In the genomic region with DNA sequence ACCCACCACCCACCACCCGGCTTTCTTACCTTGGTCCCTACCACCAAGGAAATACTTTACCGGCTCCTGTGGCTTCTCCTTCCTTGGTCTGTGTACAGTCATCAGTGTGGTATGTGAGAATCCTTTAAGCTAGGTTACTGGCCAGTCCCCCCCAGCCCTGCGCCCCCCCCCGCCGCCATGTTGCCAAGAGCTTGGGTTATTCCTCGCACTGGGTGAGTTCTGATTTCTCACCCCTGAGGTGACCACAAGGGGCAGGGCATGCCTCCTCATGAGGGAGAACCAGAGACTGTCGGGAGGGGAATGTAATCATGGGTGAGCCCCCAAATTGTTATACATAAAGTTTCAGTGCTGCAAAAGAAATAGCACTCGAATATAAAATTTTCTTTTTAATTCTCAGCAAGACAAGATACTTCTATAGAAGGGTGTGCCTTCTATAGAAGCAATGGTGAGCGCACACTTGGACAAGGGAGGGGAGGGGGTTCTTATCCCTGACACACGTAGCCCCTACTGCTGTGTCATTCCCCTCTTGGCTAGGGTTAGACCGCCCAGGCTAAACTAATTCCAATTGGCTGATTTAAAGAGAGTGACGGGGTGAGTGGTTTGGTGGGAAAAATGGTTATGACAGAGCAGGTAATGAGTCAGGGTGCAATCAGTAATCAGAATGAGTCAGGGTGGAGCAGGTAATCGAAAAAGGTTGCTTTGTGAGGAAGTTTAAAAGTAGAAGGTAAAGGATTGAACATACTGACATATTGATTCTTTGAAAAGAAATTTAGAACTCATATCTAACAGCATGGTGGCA, we compare ENCODE assay signal across 16 cellular contexts.
DNase-seq lines count a peak whose midpoint lies in the region; ATAC-seq and TF ChIP-seq lines count a peak whose summit lies in the region.
"Had no signal": no experiment of that assay in that cellular context is flagged by ENCODE, and none has a peak within 500 bp of the region (broad histone marks: within the 10 kb centered on the region; RNA-seq: fewer than 3 reads in every experiment).

No MANE protein-coding gene starts in this region.

- H2AK5ac ChIP-seq in trophoblast cell (ENCODE audit: low read length) = no peak overlapping the region

- peak overlapping the region; percentile 82 for H3K27ac ChIP-seq in KMS-11
- no peak overlapping the region for H3K27ac ChIP-seq in brain microvascular endothelial cell
- no peak overlapping the region for H3K27ac ChIP-seq in trophoblast cell (ENCODE audit: low read depth, low read length)
- H3K27ac ChIP-seq in adrenal gland = no peak overlapping the region
- H3K27ac ChIP-seq: left ventricle myocardium inferior, spleen had no signal

- no peak overlapping the region for H3K14ac ChIP-seq in trophoblast cell (ENCODE audit: low read length)

- no peak overlapping the region for H2BK5ac ChIP-seq in trophoblast cell (ENCODE audit: low read depth, low read length, poor library complexity)

- H3K4me1 ChIP-seq in KMS-11 (ENCODE audit: low read depth, poor library complexity, severe bottlenecking) = peaks cover 38% of the 10 kb centered on the region
- H3K4me1 ChIP-seq in trophoblast cell (ENCODE audit: control insufficient read depth in 1 of 2, insufficient read depth in 2 of 2, low read length in 2 of 2) = peaks cover 0 to 7% of the 10 kb centered on the region in 2 experiments
- H3K4me1 ChIP-seq in adrenal gland (replicated peaks in 1 of 2) = peaks cover 15 to 40% of the 10 kb centered on the region in 2 donors

- no peak overlapping the region for H2BK120ac ChIP-seq in trophoblast cell (ENCODE audit: insufficient read depth, low read length, poor library complexity)

- H4K8ac ChIP-seq in trophoblast cell (ENCODE audit: low read depth, low read length) = no peak overlapping the region

- in situ Hi-C loops in brain microvascular endothelial cell (cut with HindIII; ENCODE audit: low pct_ligation_motif_present, low sequenced_read_pairs) = no loop called here

- H3K27ac Mint-ChIP-seq in activated naive CD4-positive, alpha-beta T cell treated with anti-CD3 and anti-CD28 coated beads for 36 hours = peak overlapping the region; percentile 68
- H3K27ac Mint-ChIP-seq in activated naive CD4-positive, alpha-beta T cell treated with anti-CD3 and anti-CD28 coated beads, Interleukin-2, amount 10 ng/mL, durations not matched to agents 7 days and 5 days = no peak overlapping the region

- H3K4me1 Mint-ChIP-seq in activated naive CD4-positive, alpha-beta T cell treated with anti-CD3 and anti-CD28 coated beads for 36 hours (ENCODE audit: low read depth) = peaks cover 55% of the 10 kb centered on the region
- peaks cover 22% of the 10 kb centered on the region for H3K4me1 Mint-ChIP-seq in activated naive CD4-positive, alpha-beta T cell treated with anti-CD3 and anti-CD28 coated beads, Interleukin-2, amount 10 ng/mL, durations not matched to agents 7 days and 5 days

- H3K4me2 ChIP-seq in KMS-11 (peak overlapping the region; percentile 84; the same call in 1 of the 2 replicates), trophoblast cell (ENCODE audit: low read length) (no peak overlapping the region)

- H3K4ac ChIP-seq in trophoblast cell (ENCODE audit: low read depth, low read length) = peak overlapping the region; percentile 27

- WGBS in trophoblast cell (ENCODE audit: extremely low coverage, insufficient coverage, insufficient read length) = no CpG with 5 or more reads among the region's 13 CpGs
- 92 to 99% (median 97%) methylated on average over 8 to 13 of the region's 13 CpGs for WGBS in adrenal gland, 4 donors

- peaks cover 11% of the 10 kb centered on the region for H3K36me3 Mint-ChIP-seq in activated naive CD4-positive, alpha-beta T cell treated with anti-CD3 and anti-CD28 coated beads for 36 hours (ENCODE audit: low read depth)
- peaks cover 18% of the 10 kb centered on the region for H3K36me3 Mint-ChIP-seq in activated naive CD4-positive, alpha-beta T cell treated with anti-CD3 and anti-CD28 coated beads, Interleukin-2, amount 10 ng/mL, durations not matched to agents 7 days and 5 days

- no peak overlapping the region for H3K18ac ChIP-seq in trophoblast cell (ENCODE audit: low read length)

- H3K27me3 Mint-ChIP-seq in activated naive CD4-positive, alpha-beta T cell treated with anti-CD3 and anti-CD28 coated beads for 36 hours (ENCODE audit: low read depth) = no peaks in the 10 kb centered on the region
- H3K27me3 Mint-ChIP-seq in activated naive CD4-positive, alpha-beta T cell treated with anti-CD3 and anti-CD28 coated beads, Interleukin-2, amount 10 ng/mL, durations not matched to agents 7 days and 5 days = no peaks in the 10 kb centered on the region

- TF ChIP-seq CTCF in KMS-11 (conservative IDR thresholded peaks at IDR 0.05; ENCODE audit: low read depth, low read length) = no peak
- no peak for TF ChIP-seq CTCF in brain microvascular endothelial cell (IDR thresholded peaks at IDR 0.05; ENCODE audit: low read depth, low read length, missing control alignments)
- no peak for TF ChIP-seq CTCF in adrenal gland (IDR thresholded peaks at IDR 0.05)

- no peak overlapping the region for H2BK12ac ChIP-seq in trophoblast cell (ENCODE audit: low read length)

- CTCF ChIA-PET in activated naive CD4-positive, alpha-beta T cell treated with anti-CD3 and anti-CD28 coated beads for 36 hours (lab: Charles Lee) = no interaction called here
- CTCF ChIA-PET in activated naive CD4-positive, alpha-beta T cell treated with anti-CD3 and anti-CD28 coated beads, Interleukin-2, amount 10 ng/mL, durations not matched to agents 7 days and 5 days (lab: Charles Lee) = no interaction called here

- H3K27me3 ChIP-seq in KMS-11 (ENCODE audit: insufficient read depth, low read depth) (no peaks in the 10 kb centered on the region), brain microvascular endothelial cell (replicated peaks) (no peaks in the 10 kb centered on the region), trophoblast cell (ENCODE audit: insufficient read depth, low read length) (no peaks in the 10 kb centered on the region), adrenal gland (no peaks in the 10 kb centered on the region)
- H3K27me3 ChIP-seq: spleen had no signal

- no peak overlapping the region for H3K4me3 Mint-ChIP-seq in activated naive CD4-positive, alpha-beta T cell treated with anti-CD3 and anti-CD28 coated beads for 36 hours
- H3K4me3 Mint-ChIP-seq in activated naive CD4-positive, alpha-beta T cell treated with anti-CD3 and anti-CD28 coated beads, Interleukin-2, amount 10 ng/mL, durations not matched to agents 7 days and 5 days = no peak overlapping the region

- intact Hi-C loops in activated naive CD4-positive, alpha-beta T cell treated with anti-CD3 and anti-CD28 coated beads for 36 hours (cut with micrococcal nuclease) = loop anchor here (10.0 kb wide), 1 partner anchor 179 kb away; no protein-coding TSS in a partner anchor
- intact Hi-C loops in adrenal gland (cut with DNase I) = no loop called here

- H3K9me3 ChIP-seq in trophoblast cell (ENCODE audit: insufficient read depth, low read depth, low read length) (no peaks in the 10 kb centered on the region), adrenal gland (replicated peaks in 1 of 3) (no peaks in the 10 kb centered on the region)

- no peak overlapping the region for H3K23ac ChIP-seq in trophoblast cell (ENCODE audit: low read length)

- H2AFZ ChIP-seq in KMS-11 (ENCODE audit: low read depth) (no peak overlapping the region), trophoblast cell (ENCODE audit: insufficient read depth, low read length, poor library complexity) (no peak overlapping the region)

- no peak overlapping the region for H4K91ac ChIP-seq in trophoblast cell (ENCODE audit: low read depth, low read length)

- H4K12ac ChIP-seq in trophoblast cell (ENCODE audit: low read depth, low read length) = no peak overlapping the region

- H3K36me3 ChIP-seq in KMS-11 (ENCODE audit: insufficient read depth) = no peaks in the 10 kb centered on the region
- no peaks in the 10 kb centered on the region for H3K36me3 ChIP-seq in brain microvascular endothelial cell (replicated peaks)
- no peaks in the 10 kb centered on the region for H3K36me3 ChIP-seq in trophoblast cell (ENCODE audit: control insufficient read depth in 1 of 2, insufficient read depth in 2 of 2, low read length in 2 of 2)
- no peaks in the 10 kb centered on the region for H3K36me3 ChIP-seq in adrenal gland (replicated peaks in 1 of 2)
- H3K36me3 ChIP-seq: left ventricle myocardium inferior had no signal

- peaks cover 27% of the 10 kb centered on the region; the same call in 1 of the 2 replicates for H3K79me2 ChIP-seq in KMS-11 (ENCODE audit: insufficient read depth, low read depth)
- H3K79me2 ChIP-seq in trophoblast cell (ENCODE audit: control insufficient read depth, insufficient read depth, low read length, poor library complexity) = peaks cover 4% of the 10 kb centered on the region

- no peaks in the 10 kb centered on the region for H3K79me1 ChIP-seq in trophoblast cell (ENCODE audit: low read length)

- H3K9me3 Mint-ChIP-seq in activated naive CD4-positive, alpha-beta T cell treated with anti-CD3 and anti-CD28 coated beads for 36 hours = peaks cover 7% of the 10 kb centered on the region
- H3K9me3 Mint-ChIP-seq in activated naive CD4-positive, alpha-beta T cell treated with anti-CD3 and anti-CD28 coated beads, Interleukin-2, amount 10 ng/mL, durations not matched to agents 7 days and 5 days = peaks cover 6% of the 10 kb centered on the region

- TF ChIP-seq POLR2A in adrenal gland (IDR thresholded peaks at IDR 0.05) = no peak

- H3K4me3 ChIP-seq in KMS-11 (IDR thresholded peaks at IDR 0.05; ENCODE audit: insufficient read depth, low read depth, low read length) (no peak overlapping the region), brain microvascular endothelial cell (ENCODE audit: low read depth, low read length) (no peak overlapping the region), trophoblast cell (ENCODE audit: low read depth, low read length) (no peak overlapping the region), adrenal gland (no peak overlapping the region)
- H3K4me3 ChIP-seq: left ventricle myocardium inferior, spleen had no signal

- DNase-seq in activated naive CD4-positive, alpha-beta T cell treated with anti-CD3 and anti-CD28 coated beads for 36 hours = peak; percentile 7
- DNase-seq in activated naive CD4-positive, alpha-beta T cell treated with anti-CD3 and anti-CD28 coated beads, Interleukin-2, amount 10 ng/mL, durations not matched to agents 7 days and 5 days = no peak
- DNase-seq in brain microvascular endothelial cell (peak; percentile 20), trophoblast cell (no peak), adrenal gland (no peak)
- DNase-seq: aorta; effector memory CD4-positive, alpha-beta T cell; left ventricle myocardium inferior; NCI-H1694; NCI-H526; nucleus accumbens; spleen had no signal

- no peak for ATAC-seq in HG02642 (IDR thresholded peaks at IDR 0.05; ENCODE audit: poor library complexity, unreplicated experiment)
- no peak for ATAC-seq in GM21423 (IDR thresholded peaks at IDR 0.05; ENCODE audit: unreplicated experiment)
- ATAC-seq: Right ventricle myocardium inferior had no signal

- H4K20me1 ChIP-seq in KMS-11 (ENCODE audit: insufficient read depth) = no peaks in the 10 kb centered on the region

- H3K9ac ChIP-seq in KMS-11 = peak overlapping the region; percentile 22; the same call in 1 of the 2 replicates
- H3K9ac ChIP-seq in trophoblast cell (ENCODE audit: low read length) = no peak overlapping the region

Comparison
In these comparisons a context has a peak if more than half of its experiments do, and no peak if none do; other contexts are left out.
1. DNase-seq: peak in activated naive CD4-positive, alpha-beta T cell treated with anti-CD3 and anti-CD28 coated beads for 36 hours (single experiment) and brain microvascular endothelial cell (single experiment); none in activated naive CD4-positive, alpha-beta T cell treated with anti-CD3 and anti-CD28 coated beads, Interleukin-2, amount 10 ng/mL, durations not matched to agents 7 days and 5 days (single experiment), trophoblast cell (0 of 2) and adrenal gland (0 of 7).